8 cellular contexts compared by ENCODE assay signal in the genomic region with DNA sequence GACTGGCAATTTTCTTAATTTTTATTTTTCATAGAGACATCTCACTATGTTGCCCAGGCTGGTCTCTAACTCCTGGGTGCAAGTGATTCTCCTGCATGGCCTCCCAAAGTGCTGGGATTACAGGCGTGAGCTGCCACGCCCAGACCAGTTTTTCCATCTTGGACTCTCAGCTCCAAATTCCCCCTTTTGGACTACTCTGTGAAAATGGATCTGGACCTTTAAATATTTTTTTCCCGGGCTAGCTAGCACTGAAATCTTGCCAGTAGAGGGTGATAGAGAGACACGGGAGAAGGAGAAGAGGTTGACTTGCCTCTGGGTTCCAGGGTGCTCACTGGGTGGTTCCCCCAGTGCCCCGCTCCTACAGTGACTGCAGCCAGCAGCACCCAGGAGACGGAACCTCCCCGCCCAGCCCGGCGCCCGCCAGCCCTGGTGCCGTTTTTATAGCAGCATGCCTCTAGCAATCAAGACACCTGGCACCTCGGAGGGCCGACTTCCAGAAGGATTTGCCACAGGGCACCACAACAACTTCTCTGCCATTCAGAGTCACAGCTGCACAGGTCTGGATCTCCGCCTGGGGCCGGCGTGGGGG.
DNase-seq lines count a peak whose midpoint lies in the region; ATAC-seq and TF ChIP-seq lines count a peak whose summit lies in the region.

No MANE protein-coding gene starts in this region.

- in situ Hi-C loops in astrocyte of the cerebellum (cut with HindIII; ENCODE audit: low sequenced_read_pairs), result no loop called here

- ATAC-seq in HG02571 (IDR thresholded peaks at IDR 0.05; ENCODE audit: unreplicated experiment), result peak; percentile 97

- peak; percentile 68 for DNase-seq in activated effector memory CD4-positive, alpha-beta T cell treated with anti-CD3 and anti-CD28 coated beads, Interleukin-2, amount 50 U/mL, for 16 hours
- DNase-seq in activated effector memory CD4-positive, alpha-beta T cell treated with Interleukin-2 at 50 U/mL for 16 hours, result no peak
- DNase-seq in MV-4-11 (lab: John Stamatoyannopoulos, UW) (peak; percentile 63), SIG-M5 treated with dmso at 0.1 percent for 504 hours (lab: John Stamatoyannopoulos, UW; ENCODE audit: unreplicated experiment) (peak; percentile 94), astrocyte of the cerebellum (ENCODE audit: low read depth) (peak; percentile 37), hypothalamus (lab: John Stamatoyannopoulos, UW) (peak in 30 of 51 donors; percentile 10 to 72 (median 20)), skeletal muscle cell (ENCODE audit: low read depth) (no peak)

- TF ChIP-seq CTCF in astrocyte of the cerebellum (IDR thresholded peaks at IDR 0.05; ENCODE audit: low read depth, low read length, missing control alignments), result peak; percentile 88

- H3K4me3 ChIP-seq in astrocyte of the cerebellum (ENCODE audit: low read depth, low read length), result peak overlapping the region; percentile 24
- H3K4me3 ChIP-seq in skeletal muscle cell (ENCODE audit: low read depth, low read length), result peak overlapping the region; percentile 43

Comparison
In these comparisons a context has a peak if more than half of its experiments do, and no peak if none do; other contexts are left out.
1. DNase-seq: peak in activated effector memory CD4-positive, alpha-beta T cell treated with anti-CD3 and anti-CD28 coated beads, Interleukin-2, amount 50 U/mL, for 16 hours (single experiment), MV-4-11 (single experiment), SIG-M5 treated with dmso at 0.1 percent for 504 hours (single experiment), astrocyte of the cerebellum (single experiment) and hypothalamus (30 of 51); none in activated effector memory CD4-positive, alpha-beta T cell treated with Interleukin-2 at 50 U/mL for 16 hours (single experiment) and skeletal muscle cell (single experiment).